ENCODE assay signal across 1 cellular context in the genomic region with DNA sequence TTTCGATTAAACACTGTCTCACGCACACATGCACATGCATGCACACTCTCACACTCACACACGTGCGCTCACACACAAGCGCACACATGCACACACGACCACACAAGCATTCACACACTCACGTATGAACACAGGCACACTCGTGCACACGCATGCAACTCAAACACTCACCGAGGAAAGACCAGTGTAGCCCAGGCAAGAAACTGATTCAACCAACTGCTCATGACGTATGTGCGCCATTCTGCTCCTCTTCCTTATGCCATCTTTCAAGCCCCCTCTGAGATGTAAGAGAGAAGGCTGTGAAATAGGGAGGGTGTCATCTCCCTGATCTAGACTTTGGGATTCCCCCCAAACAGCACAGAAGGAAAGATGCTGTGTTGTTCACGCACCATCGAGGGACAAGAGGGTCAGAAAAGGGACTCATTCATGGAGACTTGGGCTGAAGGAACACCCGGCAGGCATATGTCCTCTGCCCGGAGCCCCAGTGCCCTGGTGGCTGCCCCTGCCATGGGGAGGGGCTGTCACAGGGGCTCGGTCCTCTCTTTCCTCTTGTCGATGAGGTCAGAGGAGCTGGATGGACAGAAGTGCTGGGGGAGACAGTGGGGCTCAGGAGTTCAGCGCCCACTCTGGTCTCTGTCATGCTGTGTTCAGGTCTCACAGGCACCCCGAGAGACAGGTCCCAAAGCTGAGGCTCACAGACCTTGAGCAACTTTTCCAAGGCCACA.
TF ChIP-seq lines count a peak whose summit lies in the region.

No MANE protein-coding gene starts in this region.

TF ChIP-seq in H1, 55 proteins besides CTCF, POLR2A, EP300 and RAD21:
- TF ChIP-seq CTBP2 (IDR thresholded peaks at IDR 0.05; ENCODE audit: borderline replicate concordance, insufficient read depth, insufficient read length, low read length): no peak
